ENCODE assay signal across 18 cellular contexts in genomic region chr10:132043861-132044695, GRCh38. TPM values are rescaled to one million over a fixed set of nuclear protein-coding genes. Genes with fewer than 3 reads are reported as not detected.
"Had no signal": no experiment of that assay in that cellular context is flagged by ENCODE, and none has a peak within 500 bp of the region (broad histone marks: within the 10 kb centered on the region; RNA-seq: fewer than 3 reads in every experiment).

No MANE protein-coding gene starts in this region.

- H3K9ac ChIP-seq: neural progenitor cell had no signal

- DNase-seq: effector memory CD8-positive, alpha-beta T cell; esophagus squamous epithelium; foreskin fibroblast; immature natural killer cell; left ventricle myocardium inferior; lower lobe of right lung; natural killer cell; occipital lobe; stimulated activated CD4-positive, alpha-beta T cell treated with anti-CD3 and anti-CD28 coated beads, Interleukin-2, amount 100 ng/mL, for 48 hours; stimulated activated naive CD8-positive, alpha-beta T cell treated with anti-CD3 and anti-CD28 coated beads, Interleukin-15, Interleukin-2, amounts not matched to agents 100 U/mL and 50 U/mL, for 24 hours; thyroid gland; upper lobe of left lung; uterus had no signal

- H3K27ac ChIP-seq: esophagus squamous epithelium, left ventricle myocardium inferior, lower lobe of right lung, neural progenitor cell, suprapubic skin, thyroid gland, upper lobe of left lung, uterus had no signal

- H3K4me1 ChIP-seq: esophagus squamous epithelium, left ventricle myocardium inferior, lower lobe of right lung, neural progenitor cell, suprapubic skin, thyroid gland, upper lobe of left lung, uterus had no signal

- FAIRE-seq: keratinocyte had no signal

- ATAC-seq: effector memory CD8-positive, alpha-beta T cell; lower lobe of right lung; natural killer cell; stimulated activated effector memory CD8-positive, alpha-beta T cell treated with anti-CD3 and anti-CD28 coated beads, Interleukin-12 subunit alpha, Interleukin-12 subunit beta, amount 100 ng/mL, for 72 hours; stimulated activated naive CD8-positive, alpha-beta T cell treated with anti-CD3 and anti-CD28 coated beads, Interleukin-15, Interleukin-2, amounts not matched to agents 100 U/mL and 50 U/mL, for 24 hours had no signal

- H2AFZ ChIP-seq: neural progenitor cell had no signal

- H3K9me3 ChIP-seq: esophagus squamous epithelium, left ventricle myocardium inferior, lower lobe of right lung, suprapubic skin, thyroid gland, upper lobe of left lung, uterus had no signal

- H3K36me3 ChIP-seq: esophagus squamous epithelium, left ventricle myocardium inferior, lower lobe of right lung, neural progenitor cell, suprapubic skin, thyroid gland, upper lobe of left lung, uterus had no signal

- H3K4me2 ChIP-seq: neural progenitor cell, smooth muscle cell had no signal

- H3K4me3 ChIP-seq: esophagus squamous epithelium, left ventricle myocardium inferior, lower lobe of right lung, neural progenitor cell, smooth muscle cell, suprapubic skin, thyroid gland, upper lobe of left lung, uterus had no signal

- H3K27me3 ChIP-seq: thyroid gland, uterus had no signal

RNA-seq across cellular contexts. Expression of gene JAKMIP3, which starts 21.7 kb away (rescaled TPM):
- total RNA-seq: smooth muscle cell had no signal
- polyA plus RNA-seq: immature natural killer cell had no signal
